1 cellular context compared by ENCODE assay signal in the genomic region with DNA sequence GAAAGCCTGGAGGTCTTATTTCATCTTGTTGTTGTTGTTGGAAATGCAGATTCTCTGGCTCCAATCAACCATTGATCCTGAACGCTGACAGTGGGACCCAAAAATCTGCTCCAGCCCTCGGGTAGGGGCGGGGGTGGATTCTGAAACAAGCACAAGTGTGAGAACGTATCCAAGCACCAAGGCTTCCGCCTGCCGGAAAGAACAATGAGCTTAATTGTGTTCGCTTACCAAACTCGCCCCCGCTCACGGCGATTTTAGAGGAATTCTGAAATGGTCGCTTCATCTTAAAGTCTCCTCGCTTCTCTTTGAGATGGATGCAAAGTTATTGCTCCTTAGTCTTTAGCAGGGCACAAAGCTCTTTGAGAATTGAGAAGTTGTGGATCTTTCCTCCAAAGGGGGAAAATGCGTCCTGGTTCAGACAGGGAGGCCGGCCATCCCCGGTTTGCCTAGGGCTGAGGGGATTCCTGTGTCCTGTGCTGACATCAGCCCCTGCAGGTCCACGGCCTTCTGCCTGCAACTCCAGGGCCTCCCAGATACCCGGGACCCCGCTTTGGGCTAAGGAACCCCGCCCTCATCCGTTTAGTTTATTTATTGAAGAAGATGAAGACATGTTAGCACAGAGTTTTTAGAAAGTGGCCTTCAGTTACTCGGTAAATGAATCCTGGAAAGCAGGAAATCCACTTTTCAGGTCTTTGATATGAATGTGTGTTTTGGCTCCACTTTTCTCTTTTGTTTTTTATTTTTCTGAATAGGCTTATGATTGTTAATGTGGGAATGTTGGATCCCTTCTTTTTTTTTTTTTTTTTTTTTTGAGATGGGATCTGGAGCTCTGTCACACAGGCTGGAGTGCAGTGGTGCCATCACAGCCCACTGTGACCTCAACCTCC.
A peak's percentile ranks its signal among the peaks of the same experiment; 100 is the strongest.
TF ChIP-seq lines count a peak whose summit lies in the region.

No MANE protein-coding gene starts in this region.

TF ChIP-seq in K562, 482 proteins besides CTCF, POLR2A, EP300 and RAD21:
- TF ChIP-seq ARNT (IDR thresholded peaks at IDR 0.05) (no peak), HNRNPLL (IDR thresholded peaks at IDR 0.05; ENCODE audit: low read depth, low read length, poor library complexity, severe bottlenecking) (peak; percentile 56), KDM5B (IDR thresholded peaks at IDR 0.05; ENCODE audit: insufficient replicate concordance, low read depth, low read length) (no peak), JUNB (CRISPR knock-in tag; conservative IDR thresholded peaks at IDR 0.05) (no peak)
- TF ChIP-seq, protein P1, sequence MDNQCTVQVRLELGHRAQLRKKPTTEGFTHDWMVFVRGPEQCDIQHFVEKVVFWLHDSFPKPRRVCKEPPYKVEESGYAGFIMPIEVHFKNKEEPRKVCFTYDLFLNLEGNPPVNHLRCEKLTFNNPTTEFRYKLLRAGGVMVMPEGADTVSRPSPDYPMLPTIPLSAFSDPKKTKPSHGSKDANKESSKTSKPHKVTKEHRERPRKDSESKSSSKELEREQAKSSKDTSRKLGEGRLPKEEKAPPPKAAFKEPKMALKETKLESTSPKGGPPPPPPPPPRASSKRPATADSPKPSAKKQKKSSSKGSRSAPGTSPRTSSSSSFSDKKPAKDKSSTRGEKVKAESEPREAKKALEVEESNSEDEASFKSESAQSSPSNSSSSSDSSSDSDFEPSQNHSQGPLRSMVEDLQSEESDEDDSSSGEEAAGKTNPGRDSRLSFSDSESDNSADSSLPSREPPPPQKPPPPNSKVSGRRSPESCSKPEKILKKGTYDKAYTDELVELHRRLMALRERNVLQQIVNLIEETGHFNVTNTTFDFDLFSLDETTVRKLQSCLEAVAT (IDR thresholded peaks at IDR 0.05) = peak in 1 of 2 experiments; percentile 59; a peak in 1 of 4 replicates
TF ChIP-seq in K562: peak in this region for 2.
